Comparison of ENCODE assay signal across 8 cellular contexts in the genomic region with DNA sequence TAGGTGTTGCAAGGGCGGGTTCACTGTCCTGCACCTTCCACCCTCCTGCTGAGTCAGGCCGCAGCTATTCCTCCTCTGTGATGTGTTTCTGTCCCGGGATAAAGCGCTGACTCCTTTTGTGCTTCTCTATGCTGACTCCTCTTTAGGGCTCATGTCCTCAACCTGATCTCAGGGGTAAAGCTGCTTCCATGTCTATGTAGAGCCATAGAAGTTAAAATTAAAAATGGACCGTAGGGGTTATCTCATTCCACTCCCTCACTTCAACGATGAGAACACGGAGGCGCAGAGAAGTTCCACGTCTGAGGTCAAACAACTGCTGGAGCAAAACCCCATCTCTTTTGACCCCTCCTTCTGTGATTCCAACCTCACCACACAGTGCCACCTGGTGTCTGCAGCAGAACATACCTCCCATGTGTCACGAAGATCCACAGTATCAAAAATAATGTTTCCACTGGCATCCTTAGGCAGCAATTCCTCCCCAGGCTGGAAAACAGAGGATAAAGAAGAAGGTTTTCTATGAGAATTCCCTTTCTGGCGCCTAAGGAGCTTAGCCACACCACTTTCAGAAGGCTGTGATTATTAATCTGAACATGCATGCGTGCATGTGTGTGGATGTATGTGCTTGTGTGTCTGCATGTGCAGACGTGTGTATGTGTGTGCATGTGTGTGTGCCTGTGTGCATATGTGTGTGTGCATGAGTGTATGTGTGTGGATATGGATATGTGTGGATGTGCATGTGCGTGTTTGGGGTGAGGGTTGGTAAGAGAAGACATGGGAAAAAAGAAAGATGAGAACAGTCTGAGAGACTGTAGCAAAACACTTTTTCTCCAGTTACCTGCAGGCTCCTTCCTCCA.
DNase-seq lines count a peak whose midpoint lies in the region; ATAC-seq, FAIRE-seq and TF ChIP-seq lines count a peak whose summit lies in the region.

No MANE protein-coding gene starts in this region.

- peak overlapping the region; percentile 52 for H3K4me2 ChIP-seq in Loucy (ENCODE audit: low read depth, low read length, poor library complexity, severe bottlenecking)

- H3K9ac ChIP-seq in ES-I3 (ENCODE audit: low read depth, low read length), result peak overlapping the region; percentile 28; the same call in 1 of the 2 replicates
- H3K9ac ChIP-seq in Loucy (ENCODE audit: low read depth, low read length, poor library complexity, severe bottlenecking), result peak overlapping the region; percentile 19

- H3K36me3 ChIP-seq in ES-I3 (ENCODE audit: insufficient read depth, low read length) (no peaks in the 10 kb centered on the region), Loucy (ENCODE audit: insufficient read depth, low read length) (no peaks in the 10 kb centered on the region), bronchial epithelial cell (ENCODE audit: control insufficient read depth, insufficient read depth, low read length) (no peaks in the 10 kb centered on the region)

- DNase-seq in T-helper 9 cell (peak; percentile 38), bronchial epithelial cell (ENCODE audit: low read depth) (peak; percentile 64), kidney glomerular epithelial cell (lab: John Stamatoyannopoulos, UW) (peak; percentile 76), NCI-H524 treated with DMSO at 0.1 percent for 48 hours (lab: John Stamatoyannopoulos, UW) (no peak)
- DNase-seq in stimulated activated CD8-positive, alpha-beta memory T cell treated with anti-CD3 and anti-CD28 coated beads, Interleukin-4, amount 100 ng/mL, for 24 hours (ENCODE audit: low read depth), result peak; percentile 23

- no peaks in the 10 kb centered on the region for H4K20me1 ChIP-seq in Loucy (ENCODE audit: insufficient read depth, low read length, poor library complexity, severe bottlenecking)

- TF ChIP-seq CTCF in Loucy (conservative IDR thresholded peaks at IDR 0.05; ENCODE audit: low read length), result peak; percentile 87
- peak; percentile 71 for TF ChIP-seq CTCF in bronchial epithelial cell (IDR thresholded peaks at IDR 0.05; ENCODE audit: insufficient read depth, low read length, severe bottlenecking)

- H3K9me3 ChIP-seq in ES-I3 (ENCODE audit: control insufficient read depth, insufficient read depth, low read length), result no peaks in the 10 kb centered on the region
- H3K9me3 ChIP-seq in Loucy (ENCODE audit: insufficient read depth, low read depth, low read length), result no peaks in the 10 kb centered on the region

- no peak for FAIRE-seq in bronchial epithelial cell (lab: Jason Lieb, UNC)

- peak overlapping the region; percentile 78 for H2AFZ ChIP-seq in Loucy (ENCODE audit: low read length)

- H3K79me2 ChIP-seq in Loucy (ENCODE audit: insufficient read depth, low read length), result no peaks in the 10 kb centered on the region

- H3K9me2 ChIP-seq in Loucy (replicated peaks; ENCODE audit: low read depth, low read length), result no peaks in the 10 kb centered on the region

- H3K4me3 ChIP-seq in Loucy (ENCODE audit: low read length, poor library complexity, severe bottlenecking) (peak overlapping the region; percentile 13), bronchial epithelial cell (ENCODE audit: low read depth, low read length) (no peak overlapping the region)

- peaks cover 17% of the 10 kb centered on the region for H3K4me1 ChIP-seq in ES-I3 (ENCODE audit: insufficient read depth, low read length)
- H3K4me1 ChIP-seq in Loucy (ENCODE audit: insufficient read depth, low read length, poor library complexity, severe bottlenecking), result peaks cover 22% of the 10 kb centered on the region

- no peaks in the 10 kb centered on the region for H3K27me3 ChIP-seq in Loucy (ENCODE audit: insufficient read depth, low read length, poor library complexity, severe bottlenecking)
- H3K27me3 ChIP-seq in bronchial epithelial cell (ENCODE audit: control insufficient read depth, insufficient read depth, low read length), result no peaks in the 10 kb centered on the region

- no peaks in the 10 kb centered on the region for H3F3A ChIP-seq in Loucy (ENCODE audit: low read depth)

- peak; percentile 83 for ATAC-seq in GM21723 (IDR thresholded peaks at IDR 0.05; ENCODE audit: unreplicated experiment)
